Comparison of ENCODE assay signal across 1 cellular context in genomic region chr12:14843425-14843887, GRCh38.
TF ChIP-seq lines count a peak whose summit lies in the region.

Gene ART4 (minus strand): TSS chr12:14843526. CDS start chr12:14843113, 413 bp downstream.

TF ChIP-seq in HepG2, 621 proteins besides CTCF, POLR2A, EP300 and RAD21 (continued from another document and continues in another):
- TF ChIP-seq ZFP91 (CRISPR knock-in tag; IDR thresholded peaks at IDR 0.05; ENCODE audit: borderline replicate concordance) (peak; percentile 28; the same call in 1 of the 2 replicates), ZNF576 (CRISPR knock-in tag; IDR thresholded peaks at IDR 0.05) (no peak), HNF4A (CRISPR knock-in tag; IDR thresholded peaks at IDR 0.05) (peak; percentile 76), MXI1 (IDR thresholded peaks at IDR 0.05; ENCODE audit: borderline replicate concordance, low read depth, low read length) (0 out of 3 replicates have a peak, but pooled peaks have one; percentile 14), PHF8 (CRISPR knock-in tag; IDR thresholded peaks at IDR 0.05) (peak; percentile 50), PHF21A (CRISPR knock-in tag; IDR thresholded peaks at IDR 0.05) (peak; percentile 77), ZNF687 (CRISPR knock-in tag; IDR thresholded peaks at IDR 0.05) (peak; percentile 80), MIXL1 (CRISPR knock-in tag; IDR thresholded peaks at IDR 0.05) (peak; percentile 54; the same call in 1 of the 2 replicates), TBX2 (CRISPR knock-in tag; IDR thresholded peaks at IDR 0.05; ENCODE audit: borderline replicate concordance) (peak; percentile 95), ZNF142 (CRISPR knock-in tag; IDR thresholded peaks at IDR 0.05) (no peak), CREB1 (IDR thresholded peaks at IDR 0.05) (no peak), CREB1 (CRISPR knock-in tag; IDR thresholded peaks at IDR 0.05) (0 out of 2 replicates have a peak, but pooled peaks have one; percentile 7), HBP1 (CRISPR knock-in tag; IDR thresholded peaks at IDR 0.05; ENCODE audit: low read depth) (no peak), FOXP4 (CRISPR knock-in tag; IDR thresholded peaks at IDR 0.05) (peak; percentile 62; the same call in 1 of the 2 replicates), ZSCAN25 (CRISPR knock-in tag; IDR thresholded peaks at IDR 0.05) (0 out of 2 replicates have a peak, but pooled peaks have one; percentile 23), MEIS2 (CRISPR knock-in tag; IDR thresholded peaks at IDR 0.05) (0 out of 2 replicates have a peak, but pooled peaks have one; percentile 41), NR0B2 (CRISPR knock-in tag; IDR thresholded peaks at IDR 0.05) (no peak), TAF1 (CRISPR knock-in tag; IDR thresholded peaks at IDR 0.05) (peak; percentile 64), FOXA1 (IDR thresholded peaks at IDR 0.05) (no peak), FOXA1 (CRISPR knock-in tag; IDR thresholded peaks at IDR 0.05) (no peak), ZMYM4 (CRISPR knock-in tag; IDR thresholded peaks at IDR 0.05) (peak; percentile 71), HNF1B (CRISPR knock-in tag; IDR thresholded peaks at IDR 0.05) (peak; percentile 22; the same call in 1 of the 2 replicates), MXD1 (CRISPR knock-in tag; IDR thresholded peaks at IDR 0.05) (no peak), KMT2A (CRISPR knock-in tag; IDR thresholded peaks at IDR 0.05) (peak; percentile 62; the same call in 1 of the 2 replicates), ZNF772 (CRISPR knock-in tag; IDR thresholded peaks at IDR 0.05) (0 out of 2 replicates have a peak, but pooled peaks have one; percentile 32), HMGXB3 (CRISPR knock-in tag; IDR thresholded peaks at IDR 0.05; ENCODE audit: borderline replicate concordance) (peak; percentile 60; the same call in 1 of the 2 replicates), TMF1 (CRISPR knock-in tag; IDR thresholded peaks at IDR 0.05; ENCODE audit: low read depth) (peak; percentile 70; the same call in 1 of the 2 replicates)
